25 cellular contexts compared by ENCODE assay signal in the genomic region with DNA sequence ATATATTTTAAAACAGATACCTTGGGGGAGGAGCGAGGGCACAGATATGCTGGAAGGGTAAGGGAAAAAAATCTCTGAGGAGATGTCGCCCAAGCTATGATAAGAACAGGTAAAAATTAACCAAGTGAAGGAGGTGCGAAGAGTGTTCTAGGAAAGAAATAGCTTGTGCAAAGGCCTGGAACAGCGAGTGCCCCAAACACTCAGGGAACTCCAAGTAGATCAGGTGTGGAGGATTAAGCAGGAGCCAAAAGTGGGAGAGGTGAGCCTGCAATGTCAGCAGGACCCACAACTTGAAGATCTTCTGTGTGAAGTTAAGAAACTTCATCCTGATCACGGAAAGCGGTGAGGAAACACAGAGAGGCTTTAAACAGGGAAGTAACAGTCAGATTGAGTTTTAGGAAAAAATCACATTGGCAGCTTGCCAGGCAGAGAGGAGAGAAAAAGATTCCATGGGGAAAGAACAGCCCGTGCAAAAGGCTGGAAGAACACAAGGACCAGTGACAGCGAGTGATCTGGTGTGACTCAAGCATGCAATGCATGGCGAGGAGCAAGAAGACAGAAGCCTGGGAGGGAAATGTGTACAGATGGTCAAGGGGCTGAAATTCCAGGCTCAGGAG. TPM values are rescaled to one million over a fixed set of nuclear protein-coding genes. Genes with fewer than 3 reads are reported as not detected.
"Had no signal": no experiment of that assay in that cellular context is flagged by ENCODE, and none has a peak within 500 bp of the region (broad histone marks: within the 10 kb centered on the region; RNA-seq: fewer than 3 reads in every experiment).

No MANE protein-coding gene starts in this region.

- DNase-seq: activated CD4-positive, alpha-beta memory T cell treated with anti-CD3 and anti-CD28 coated beads, Interleukin-2, amount 10 ng/mL, durations not matched to agents 7 days and 5 days; activated CD4-positive, alpha-beta T cell treated with anti-CD3 and anti-CD28 coated beads for 48 hours; activated CD4-positive, CD25-positive, alpha-beta regulatory T cell; activated CD8-positive, alpha-beta memory T cell treated with anti-CD3 and anti-CD28 coated beads, Interleukin-2, amount 10 ng/mL, durations not matched to agents 7 days and 5 days; activated naive CD4-positive, alpha-beta T cell; anterior cingulate cortex; caudate nucleus; endodermal cell; foreskin melanocyte; glutamatergic neuron; hypothalamus; naive thymus-derived CD4-positive, alpha-beta T cell; psoas muscle; right cardiac atrium; stimulated activated CD4-positive, alpha-beta T cell treated with anti-CD3 and anti-CD28 coated beads, Interleukin-4, amount 100 ng/mL, for 1 hour; stimulated activated naive CD8-positive, alpha-beta T cell treated with anti-CD3 and anti-CD28 coated beads, Interleukin-15, amount 100 ng/mL, for 72 hours; transverse colon had no signal

- H3K4me3 ChIP-seq: psoas muscle, smooth muscle cell, suprapubic skin, transverse colon, vagina had no signal

- H3K4me2 ChIP-seq: smooth muscle cell had no signal

- H3K4me1 ChIP-seq: psoas muscle, suprapubic skin, transverse colon, vagina had no signal

- H3K9me3 ChIP-seq: psoas muscle, suprapubic skin, transverse colon, vagina had no signal

- H3K27me3 ChIP-seq: vagina had no signal

- ATAC-seq: activated CD8-positive, alpha-beta memory T cell treated with anti-CD3 and anti-CD28 coated beads, Interleukin-2, amount 10 ng/mL, durations not matched to agents 7 days and 5 days; left lobe of liver; naive thymus-derived CD4-positive, alpha-beta T cell; psoas muscle; right cardiac atrium; stimulated activated naive CD8-positive, alpha-beta T cell treated with anti-CD3 and anti-CD28 coated beads, Interleukin-15, amount 100 ng/mL, for 72 hours had no signal

- H3K36me3 ChIP-seq: suprapubic skin, transverse colon, vagina had no signal

- H3K27ac ChIP-seq: epithelial cell of prostate, psoas muscle, suprapubic skin, transverse colon, vagina had no signal

RNA-seq across cellular contexts. Expression of a gene that starts 30.7 kb away (rescaled TPM):
- total RNA-seq: activated CD4-positive, alpha-beta memory T cell treated with anti-CD3 and anti-CD28 coated beads, Interleukin-2, amount 10 ng/mL, durations not matched to agents 7 days and 5 days; activated CD8-positive, alpha-beta memory T cell treated with anti-CD3 and anti-CD28 coated beads, Interleukin-2, amount 10 ng/mL, durations not matched to agents 7 days and 5 days; left lobe of liver; mononuclear cell; naive thymus-derived CD4-positive, alpha-beta T cell; osteocyte; psoas muscle; right cardiac atrium; smooth muscle cell; suprapubic skin; transverse colon; vagina had no signal
- polyA plus RNA-seq: keratinocyte; naive thymus-derived CD4-positive, alpha-beta T cell; psoas muscle; right cardiac atrium; smooth muscle cell had no signal
